ENCODE assay signal across 18 cellular contexts in the genomic region with DNA sequence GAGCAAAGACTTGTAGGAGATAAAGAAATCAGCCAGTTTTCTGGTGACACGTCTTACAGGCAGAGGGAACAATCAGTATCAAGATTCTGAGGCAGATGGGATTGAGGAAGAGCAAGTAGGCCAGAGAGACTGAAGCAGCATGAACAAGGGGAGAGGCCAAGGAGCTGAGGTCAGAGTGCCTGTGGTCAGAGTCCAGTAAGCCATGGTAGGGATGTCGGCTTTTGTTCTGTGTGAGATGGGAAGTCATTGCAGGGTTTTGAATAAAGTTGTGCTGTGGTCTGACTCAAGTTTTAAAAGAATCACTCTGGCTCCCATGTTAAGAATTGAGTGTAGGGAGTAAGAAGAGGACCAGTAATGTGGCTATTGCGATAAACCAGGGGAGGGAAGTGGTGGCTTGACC.
DNase-seq lines count a peak whose midpoint lies in the region; ATAC-seq and TF ChIP-seq lines count a peak whose summit lies in the region.
"Had no signal": no experiment of that assay in that cellular context is flagged by ENCODE, and none has a peak within 500 bp of the region (broad histone marks: within the 10 kb centered on the region; RNA-seq: fewer than 3 reads in every experiment).

No MANE protein-coding gene starts in this region.

- H3K4me1 ChIP-seq in mammary epithelial cell (ENCODE audit: insufficient read depth, low read length) = peaks cover 31% of the 10 kb centered on the region
- peaks cover 19% of the 10 kb centered on the region for H3K4me1 ChIP-seq in GM23248 (ENCODE audit: insufficient read depth)

- CTCF ChIA-PET in mammary epithelial cell (lab: Charles Lee; ENCODE audit: low non-redundant PET) = no interaction called here

- H4K20me1 ChIP-seq in mammary epithelial cell (ENCODE audit: insufficient read depth, low read length) = no peaks in the 10 kb centered on the region
- H4K20me1 ChIP-seq in GM23248 (ENCODE audit: insufficient read depth) = no peaks in the 10 kb centered on the region

- H3K9me3 Mint-ChIP-seq in natural killer cell treated with Interleukin-12 subunit alpha and Interleukin-12 subunit beta and Interleukin-15 and Interleukin-18, amount 100 ng/mL, for 72 hours = peaks cover 2% of the 10 kb centered on the region

- peak; percentile 30 to 51 for ATAC-seq in left cardiac atrium
- ATAC-seq in left ventricle myocardium superior = no peak
- ATAC-seq in natural killer cell treated with Interleukin-12 subunit alpha and Interleukin-12 subunit beta and Interleukin-15 and Interleukin-18, amount 100 ng/mL, for 72 hours = peak; percentile 58 to 69
- no peak for ATAC-seq in GM19452 (IDR thresholded peaks at IDR 0.05; ENCODE audit: unreplicated experiment)
- ATAC-seq: gastroesophageal sphincter; naive thymus-derived CD8-positive, alpha-beta T cell; stimulated activated naive CD8-positive, alpha-beta T cell treated with anti-CD3 and anti-CD28 coated beads, Interleukin-15, amount 100 ng/mL, for 72 hours had no signal

- intact Hi-C loops in left cardiac atrium (cut with DNase I) (no loop called here), left ventricle myocardium superior (cut with micrococcal nuclease) (no loop called here), mammary epithelial cell (cut with micrococcal nuclease) (loop anchor here (5.0 to 10.0 kb wide), 5 partner anchors 39 to 272 kb away; a partner anchor contains a TSS)

- TF ChIP-seq CTCF in mammary epithelial cell (conservative IDR thresholded peaks at IDR 0.05 in 1 of 2, IDR thresholded peaks at IDR 0.05 in 1 of 2; ENCODE audit: extremely low read depth in 1 of 2, insufficient read depth in 1 of 2, low read depth in 1 of 2, low read length in 2 of 2) = no peak

- 100% methylated on average over 3 of the region's 3 CpGs for WGBS in mammary epithelial cell (ENCODE audit: low coverage, missing lambda C conversion rate)
- 98% methylated on average over 3 of the region's 3 CpGs for WGBS in GM23248 (ENCODE audit: low coverage in 1 of 2, low lambda C conversion rate in 2 of 2, missing lambda C conversion rate in 2 of 2), 2 experiments

- H3K79me2 ChIP-seq in mammary epithelial cell (ENCODE audit: insufficient read depth, low read length) (no peaks in the 10 kb centered on the region), GM23248 (ENCODE audit: insufficient read depth) (no peaks in the 10 kb centered on the region)

- DNase-seq in left cardiac atrium (no peak), left ventricle myocardium superior (no peak), mammary epithelial cell (no peak), NCI-H2227 (lab: John Stamatoyannopoulos, UW; ENCODE audit: unreplicated experiment) (no peak), GM23248 (no peak), NCI-H1048 (lab: John Stamatoyannopoulos, UW) (no peak)
- DNase-seq in natural killer cell treated with Interleukin-12 subunit alpha and Interleukin-12 subunit beta and Interleukin-15 and Interleukin-18, amount 100 ng/mL, for 72 hours (ENCODE audit: low spot score) = no peak
- DNase-seq: ACHN; activated CD4-positive, alpha-beta T cell treated with anti-CD3 and anti-CD28 coated beads, Interleukin-2, amount 50 U/mL, for 1 hour; activated naive CD4-positive, alpha-beta T cell treated with anti-CD3 and anti-CD28 coated beads, Interleukin-2, amount 10 ng/mL, durations not matched to agents 7 days and 5 days; activated T-cell treated with anti-CD3 and anti-CD28 coated beads for 4 hours; naive thymus-derived CD8-positive, alpha-beta T cell; NCI-H1930; retina; SHP77 treated with DMSO at 0.1 percent for 48 hours; stimulated activated naive CD8-positive, alpha-beta T cell treated with anti-CD3 and anti-CD28 coated beads, Interleukin-15, amount 100 ng/mL, for 72 hours had no signal

- H3K9ac ChIP-seq in mammary epithelial cell (ENCODE audit: insufficient read depth, low read length) (no peak overlapping the region), GM23248 (no peak overlapping the region)

- peak overlapping the region; percentile 78 to 94 for H3K27ac Mint-ChIP-seq in natural killer cell treated with Interleukin-12 subunit alpha and Interleukin-12 subunit beta and Interleukin-15 and Interleukin-18, amount 100 ng/mL, for 72 hours
- H3K27ac Mint-ChIP-seq: activated naive CD4-positive, alpha-beta T cell treated with anti-CD3 and anti-CD28 coated beads, Interleukin-2, amount 10 ng/mL, durations not matched to agents 7 days and 5 days had no signal

- no peaks in the 10 kb centered on the region for H3F3A ChIP-seq in GM23248 (ENCODE audit: insufficient read depth)

- H3K36me3 ChIP-seq in mammary epithelial cell (ENCODE audit: insufficient read depth, low read length) (no peaks in the 10 kb centered on the region), GM23248 (ENCODE audit: low read depth) (no peaks in the 10 kb centered on the region)
- H3K36me3 ChIP-seq: gastroesophageal sphincter had no signal

- H3K27me3 ChIP-seq in mammary epithelial cell (ENCODE audit: insufficient read depth, low read length) = no peaks in the 10 kb centered on the region
- no peaks in the 10 kb centered on the region for H3K27me3 ChIP-seq in GM23248 (replicated peaks; ENCODE audit: insufficient read depth)
- H3K27me3 ChIP-seq: gastroesophageal sphincter had no signal

- H3K4me3 ChIP-seq in mammary epithelial cell (replicated peaks in 1 of 3; ENCODE audit: insufficient read depth in 1 of 3, low read depth in 2 of 3, low read length in 3 of 3) = no peak overlapping the region
- H3K4me3 ChIP-seq in GM23248 = no peak overlapping the region

- peaks cover 39% of the 10 kb centered on the region for H3K36me3 Mint-ChIP-seq in natural killer cell treated with Interleukin-12 subunit alpha and Interleukin-12 subunit beta and Interleukin-15 and Interleukin-18, amount 100 ng/mL, for 72 hours
- H3K36me3 Mint-ChIP-seq: naive thymus-derived CD8-positive, alpha-beta T cell had no signal

- dilution Hi-C loops in mammary epithelial cell (cut with HindIII; ENCODE audit: low sequenced_read_pairs) = no loop called here

- H3K4me2 ChIP-seq in mammary epithelial cell (ENCODE audit: insufficient read depth, low read depth, low read length) = no peak overlapping the region
- H3K4me2 ChIP-seq in GM23248 (ENCODE audit: unreplicated experiment) = no peak overlapping the region

- H3K9me3 ChIP-seq in mammary epithelial cell (replicated peaks; ENCODE audit: insufficient read depth, low read length) = peaks cover 5% of the 10 kb centered on the region
- H3K9me3 ChIP-seq in GM23248 (ENCODE audit: low read depth) = no peaks in the 10 kb centered on the region
- H3K9me3 ChIP-seq: gastroesophageal sphincter had no signal

- peaks cover 50 to 57% of the 10 kb centered on the region in 2 donors for H3K4me1 Mint-ChIP-seq in natural killer cell treated with Interleukin-12 subunit alpha and Interleukin-12 subunit beta and Interleukin-15 and Interleukin-18, amount 100 ng/mL, for 72 hours (ENCODE audit: low read depth in 2 of 2)

- no peaks in the 10 kb centered on the region for H3K9me2 ChIP-seq in GM23248 (ENCODE audit: insufficient read depth)

- H3K27me3 Mint-ChIP-seq in natural killer cell treated with Interleukin-12 subunit alpha and Interleukin-12 subunit beta and Interleukin-15 and Interleukin-18, amount 100 ng/mL, for 72 hours = no peaks in the 10 kb centered on the region
- H3K27me3 Mint-ChIP-seq: activated naive CD4-positive, alpha-beta T cell treated with anti-CD3 and anti-CD28 coated beads, Interleukin-2, amount 10 ng/mL, durations not matched to agents 7 days and 5 days had no signal

- peak overlapping the region; percentile 6 for H2AFZ ChIP-seq in mammary epithelial cell (ENCODE audit: low read depth, low read length)
- H2AFZ ChIP-seq in GM23248 = no peak overlapping the region

- no peak overlapping the region for H3K27ac ChIP-seq in mammary epithelial cell (ENCODE audit: insufficient read depth, low read depth, low read length)
- no peak overlapping the region for H3K27ac ChIP-seq in GM23248

- no TSS peak for BruUV-seq in mammary epithelial cell (replicated peaks; lab: Mats Ljungman, UMichigan)

- peak overlapping the region; percentile 64 for H3K4me3 Mint-ChIP-seq in natural killer cell treated with Interleukin-12 subunit alpha and Interleukin-12 subunit beta and Interleukin-15 and Interleukin-18, amount 100 ng/mL, for 72 hours
- H3K4me3 Mint-ChIP-seq: activated naive CD4-positive, alpha-beta T cell treated with anti-CD3 and anti-CD28 coated beads, Interleukin-2, amount 10 ng/mL, durations not matched to agents 7 days and 5 days had no signal

- in situ Hi-C loops in mammary epithelial cell (cut with MboI; ENCODE audit: low sequenced_read_pairs in 2 of 2) = no loop called here
- in situ Hi-C loops in GM23248 (cut with MboI) = no loop called here

Comparison
In these comparisons a context has a peak if more than half of its experiments do, and no peak if none do; other contexts are left out.
1. ATAC-seq: peak in left cardiac atrium (2 of 2) and natural killer cell treated with Interleukin-12 subunit alpha and Interleukin-12 subunit beta and Interleukin-15 and Interleukin-18, amount 100 ng/mL, for 72 hours (2 of 2); none in left ventricle myocardium superior (single experiment) and GM19452 (single experiment).